In the genomic region with DNA sequence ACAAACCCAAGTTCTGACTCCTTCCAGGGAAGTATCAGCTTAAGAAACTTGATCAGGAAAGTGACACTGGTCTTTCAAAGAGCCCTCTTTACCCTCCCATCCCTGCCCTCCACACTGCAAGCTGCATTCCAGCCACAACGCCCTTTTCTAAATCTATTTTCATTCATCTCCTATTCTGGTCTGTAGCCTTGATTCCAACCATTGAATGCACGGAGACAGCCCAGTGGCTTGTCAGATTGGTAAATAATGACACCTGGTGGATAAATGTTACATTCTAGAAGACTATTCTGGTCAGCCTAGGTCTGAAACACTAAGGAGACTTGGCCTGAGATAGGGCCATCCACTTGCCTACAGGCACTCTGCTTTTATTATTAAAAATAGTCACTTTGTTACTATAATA, we compare ENCODE assay signal across 3 cellular contexts.
TF ChIP-seq lines count a peak whose summit lies in the region.

No MANE protein-coding gene starts in this region.

TF ChIP-seq in A549, 52 proteins besides CTCF, POLR2A, EP300 and RAD21:
- no peak for TF ChIP-seq JUN (IDR thresholded peaks at IDR 0.05)
- no peak for TF ChIP-seq HOXB13 (CRISPR knock-in tag; IDR thresholded peaks at IDR 0.05; ENCODE audit: low read depth)
- TF ChIP-seq KDM1A (IDR thresholded peaks at IDR 0.05; ENCODE audit: low read depth): no peak
- peak; percentile 90 for TF ChIP-seq SMC3 (IDR thresholded peaks at IDR 0.05)
- TF ChIP-seq HOXB5 (CRISPR knock-in tag; IDR thresholded peaks at IDR 0.05): no peak
- TF ChIP-seq, protein P1, sequence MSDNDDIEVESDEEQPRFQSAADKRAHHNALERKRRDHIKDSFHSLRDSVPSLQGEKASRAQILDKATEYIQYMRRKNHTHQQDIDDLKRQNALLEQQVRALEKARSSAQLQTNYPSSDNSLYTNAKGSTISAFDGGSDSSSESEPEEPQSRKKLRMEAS (IDR thresholded peaks at IDR 0.05): no peak
- no peak for TF ChIP-seq POLR2AphosphoS2 (conservative IDR thresholded peaks at IDR 0.05; ENCODE audit: low read length)

TF ChIP-seq in GM23338, 12 proteins besides CTCF, POLR2A, EP300 and RAD21:
- TF ChIP-seq, protein P2, sequence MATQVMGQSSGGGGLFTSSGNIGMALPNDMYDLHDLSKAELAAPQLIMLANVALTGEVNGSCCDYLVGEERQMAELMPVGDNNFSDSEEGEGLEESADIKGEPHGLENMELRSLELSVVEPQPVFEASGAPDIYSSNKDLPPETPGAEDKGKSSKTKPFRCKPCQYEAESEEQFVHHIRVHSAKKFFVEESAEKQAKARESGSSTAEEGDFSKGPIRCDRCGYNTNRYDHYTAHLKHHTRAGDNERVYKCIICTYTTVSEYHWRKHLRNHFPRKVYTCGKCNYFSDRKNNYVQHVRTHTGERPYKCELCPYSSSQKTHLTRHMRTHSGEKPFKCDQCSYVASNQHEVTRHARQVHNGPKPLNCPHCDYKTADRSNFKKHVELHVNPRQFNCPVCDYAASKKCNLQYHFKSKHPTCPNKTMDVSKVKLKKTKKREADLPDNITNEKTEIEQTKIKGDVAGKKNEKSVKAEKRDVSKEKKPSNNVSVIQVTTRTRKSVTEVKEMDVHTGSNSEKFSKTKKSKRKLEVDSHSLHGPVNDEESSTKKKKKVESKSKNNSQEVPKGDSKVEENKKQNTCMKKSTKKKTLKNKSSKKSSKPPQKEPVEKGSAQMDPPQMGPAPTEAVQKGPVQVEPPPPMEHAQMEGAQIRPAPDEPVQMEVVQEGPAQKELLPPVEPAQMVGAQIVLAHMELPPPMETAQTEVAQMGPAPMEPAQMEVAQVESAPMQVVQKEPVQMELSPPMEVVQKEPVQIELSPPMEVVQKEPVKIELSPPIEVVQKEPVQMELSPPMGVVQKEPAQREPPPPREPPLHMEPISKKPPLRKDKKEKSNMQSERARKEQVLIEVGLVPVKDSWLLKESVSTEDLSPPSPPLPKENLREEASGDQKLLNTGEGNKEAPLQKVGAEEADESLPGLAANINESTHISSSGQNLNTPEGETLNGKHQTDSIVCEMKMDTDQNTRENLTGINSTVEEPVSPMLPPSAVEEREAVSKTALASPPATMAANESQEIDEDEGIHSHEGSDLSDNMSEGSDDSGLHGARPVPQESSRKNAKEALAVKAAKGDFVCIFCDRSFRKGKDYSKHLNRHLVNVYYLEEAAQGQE (IDR thresholded peaks at IDR 0.05; ENCODE audit: unreplicated experiment): no peak
- TF ChIP-seq EZH2 (IDR thresholded peaks at IDR 0.05; ENCODE audit: low read depth, unreplicated experiment) (no peak), JUNB (IDR thresholded peaks at IDR 0.05; ENCODE audit: unreplicated experiment) (no peak), STAT1 (IDR thresholded peaks at IDR 0.05; ENCODE audit: unreplicated experiment) (no peak), CREB1 (CRISPR knock-in tag; IDR thresholded peaks at IDR 0.05; ENCODE audit: low read depth) (no peak), NANOG (IDR thresholded peaks at IDR 0.05; ENCODE audit: borderline replicate concordance) (no peak)
- TF ChIP-seq, protein P3, sequence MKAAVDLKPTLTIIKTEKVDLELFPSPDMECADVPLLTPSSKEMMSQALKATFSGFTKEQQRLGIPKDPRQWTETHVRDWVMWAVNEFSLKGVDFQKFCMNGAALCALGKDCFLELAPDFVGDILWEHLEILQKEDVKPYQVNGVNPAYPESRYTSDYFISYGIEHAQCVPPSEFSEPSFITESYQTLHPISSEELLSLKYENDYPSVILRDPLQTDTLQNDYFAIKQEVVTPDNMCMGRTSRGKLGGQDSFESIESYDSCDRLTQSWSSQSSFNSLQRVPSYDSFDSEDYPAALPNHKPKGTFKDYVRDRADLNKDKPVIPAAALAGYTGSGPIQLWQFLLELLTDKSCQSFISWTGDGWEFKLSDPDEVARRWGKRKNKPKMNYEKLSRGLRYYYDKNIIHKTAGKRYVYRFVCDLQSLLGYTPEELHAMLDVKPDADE (IDR thresholded peaks at IDR 0.05): no peak

TF ChIP-seq in SK-N-SH, 30 proteins besides CTCF, POLR2A, EP300 and RAD21:
- TF ChIP-seq SMC3 (IDR thresholded peaks at IDR 0.05; ENCODE audit: low read depth, low read length) (peak; percentile 64), NFIC (IDR thresholded peaks at IDR 0.05; ENCODE audit: borderline replicate concordance) (no peak), NRF1 (IDR thresholded peaks at IDR 0.05; ENCODE audit: low read depth, low read length) (no peak), RFX5 (IDR thresholded peaks at IDR 0.05; ENCODE audit: low read length) (no peak)
- TF ChIP-seq, protein P4, sequence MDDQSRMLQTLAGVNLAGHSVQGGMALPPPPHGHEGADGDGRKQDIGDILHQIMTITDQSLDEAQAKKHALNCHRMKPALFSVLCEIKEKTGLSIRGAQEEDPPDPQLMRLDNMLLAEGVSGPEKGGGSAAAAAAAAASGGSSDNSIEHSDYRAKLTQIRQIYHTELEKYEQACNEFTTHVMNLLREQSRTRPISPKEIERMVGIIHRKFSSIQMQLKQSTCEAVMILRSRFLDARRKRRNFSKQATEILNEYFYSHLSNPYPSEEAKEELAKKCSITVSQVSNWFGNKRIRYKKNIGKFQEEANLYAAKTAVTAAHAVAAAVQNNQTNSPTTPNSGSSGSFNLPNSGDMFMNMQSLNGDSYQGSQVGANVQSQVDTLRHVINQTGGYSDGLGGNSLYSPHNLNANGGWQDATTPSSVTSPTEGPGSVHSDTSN (IDR thresholded peaks at IDR 0.05): no peak
- TF ChIP-seq, protein P1 (IDR thresholded peaks at IDR 0.05; ENCODE audit: low read depth): no peak
